In the genomic region with DNA sequence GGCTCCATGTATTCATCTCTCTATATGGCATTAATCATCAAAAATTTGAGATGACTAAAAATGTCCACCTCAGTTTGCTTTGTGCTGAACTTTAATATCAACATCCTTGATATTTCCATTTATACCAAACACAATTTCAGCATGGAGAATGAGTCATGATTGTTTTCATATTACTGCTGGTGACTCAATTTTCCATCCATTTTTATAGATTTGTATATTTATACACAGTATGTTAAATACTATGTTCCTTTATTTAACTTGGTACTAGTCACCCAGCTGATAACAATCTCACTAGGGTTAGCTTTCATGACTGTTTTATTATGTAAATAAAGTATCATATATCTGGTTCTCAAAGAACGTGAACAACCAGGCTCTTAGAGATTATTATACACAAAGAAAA, we compare ENCODE assay signal across 20 cellular contexts.
DNase-seq lines count a peak whose midpoint lies in the region; ATAC-seq, FAIRE-seq and TF ChIP-seq lines count a peak whose summit lies in the region.
"Had no signal": no experiment of that assay in that cellular context is flagged by ENCODE, and none has a peak within 500 bp of the region (broad histone marks: within the 10 kb centered on the region; RNA-seq: fewer than 3 reads in every experiment).

No MANE protein-coding gene starts in this region.

- no peak for TF ChIP-seq EP300 in A549 (IDR thresholded peaks at IDR 0.05)

- no peak overlapping the region for H3K4me3 ChIP-seq in A549
- no peak overlapping the region for H3K4me3 ChIP-seq in epithelial cell of esophagus (ENCODE audit: low read length)
- no peak overlapping the region for H3K4me3 ChIP-seq in body of pancreas
- H3K4me3 ChIP-seq: cardiac muscle cell, HAP-1, heart left ventricle, pancreas, skin epidermis, uterus had no signal

- H3K9me3 ChIP-seq in A549, result no peaks in the 10 kb centered on the region
- H3K9me3 ChIP-seq in body of pancreas, result no peaks in the 10 kb centered on the region
- H3K9me3 ChIP-seq: HAP-1, heart left ventricle, pancreas, uterus had no signal

- H3K4me3 Mint-ChIP-seq in activated naive CD4-positive, alpha-beta T cell treated with anti-CD3 and anti-CD28 coated beads, Interleukin-2, amount 10 ng/mL, durations not matched to agents 7 days and 5 days, result no peak overlapping the region
- no peak overlapping the region for H3K4me3 Mint-ChIP-seq in natural killer cell
- H3K4me3 Mint-ChIP-seq: activated CD8-positive, alpha-beta memory T cell treated with anti-CD3 and anti-CD28 coated beads, Interleukin-2, amount 10 ng/mL, durations not matched to agents 7 days and 5 days; effector memory CD8-positive, alpha-beta T cell; T-cell had no signal

- FAIRE-seq in A549 (lab: Jason Lieb, UNC), result no peak

- no peak for TF ChIP-seq RAD21 in A549 (conservative IDR thresholded peaks at IDR 0.05 in 1 of 2, IDR thresholded peaks at IDR 0.05 in 1 of 2)

- WGBS in A549 (ENCODE audit: missing lambda C conversion rate), result 4% methylated on average over 1 of the region's 1 CpG
- WGBS in body of pancreas, 2 donors, result 13 to 14% methylated on average over 1 of the region's 1 CpG

- H3K36me3 Mint-ChIP-seq in activated naive CD4-positive, alpha-beta T cell treated with anti-CD3 and anti-CD28 coated beads, Interleukin-2, amount 10 ng/mL, durations not matched to agents 7 days and 5 days, result no peaks in the 10 kb centered on the region
- H3K36me3 Mint-ChIP-seq in natural killer cell, result no peaks in the 10 kb centered on the region
- H3K36me3 Mint-ChIP-seq: activated CD8-positive, alpha-beta memory T cell treated with anti-CD3 and anti-CD28 coated beads, Interleukin-2, amount 10 ng/mL, durations not matched to agents 7 days and 5 days; T-cell had no signal

- no peaks in the 10 kb centered on the region for H3K36me3 ChIP-seq in body of pancreas (replicated peaks in 1 of 2; ENCODE audit: insufficient read depth in 1 of 2, low read depth in 2 of 2)
- H3K36me3 ChIP-seq: cardiac muscle cell, HAP-1, heart left ventricle, pancreas, uterus had no signal

- intact Hi-C loops in body of pancreas (cut with DNase I), result no loop called here
- intact Hi-C loops in natural killer cell (cut with micrococcal nuclease), result no loop called here

- CTCF ChIA-PET in A549 (lab: Yijun Ruan, JAX), result no interaction called here
- CTCF ChIA-PET in activated naive CD4-positive, alpha-beta T cell treated with anti-CD3 and anti-CD28 coated beads, Interleukin-2, amount 10 ng/mL, durations not matched to agents 7 days and 5 days (lab: Charles Lee), result no interaction called here

- H3K27ac ChIP-seq in A549, result no peak overlapping the region
- no peak overlapping the region for H3K27ac ChIP-seq in body of pancreas
- H3K27ac ChIP-seq: cardiac muscle cell, heart left ventricle, pancreas, skin epidermis, uterus had no signal

- no peaks in the 10 kb centered on the region for H3K27me3 Mint-ChIP-seq in activated naive CD4-positive, alpha-beta T cell treated with anti-CD3 and anti-CD28 coated beads, Interleukin-2, amount 10 ng/mL, durations not matched to agents 7 days and 5 days
- H3K27me3 Mint-ChIP-seq in natural killer cell (ENCODE audit: low read depth in 2 of 2), result no peaks in the 10 kb centered on the region
- H3K27me3 Mint-ChIP-seq: activated CD8-positive, alpha-beta memory T cell treated with anti-CD3 and anti-CD28 coated beads, Interleukin-2, amount 10 ng/mL, durations not matched to agents 7 days and 5 days; effector memory CD8-positive, alpha-beta T cell; T-cell had no signal

- ATAC-seq in A549 (no peak), body of pancreas (no peak), natural killer cell (no peak), HG03520 (IDR thresholded peaks at IDR 0.05; ENCODE audit: unreplicated experiment) (no peak)
- ATAC-seq: activated CD8-positive, alpha-beta memory T cell treated with anti-CD3 and anti-CD28 coated beads, Interleukin-2, amount 10 ng/mL, durations not matched to agents 7 days and 5 days; effector memory CD8-positive, alpha-beta T cell; heart left ventricle; pancreas; stimulated activated naive CD8-positive, alpha-beta T cell treated with anti-CD3 and anti-CD28 coated beads, Interleukin-15, Interleukin-2, amounts not matched to agents 100 U/mL and 50 U/mL, for 24 hours; T-cell had no signal

- no peak overlapping the region for H3K27ac Mint-ChIP-seq in activated naive CD4-positive, alpha-beta T cell treated with anti-CD3 and anti-CD28 coated beads, Interleukin-2, amount 10 ng/mL, durations not matched to agents 7 days and 5 days
- H3K27ac Mint-ChIP-seq in natural killer cell, result no peak overlapping the region
- H3K27ac Mint-ChIP-seq: activated CD8-positive, alpha-beta memory T cell treated with anti-CD3 and anti-CD28 coated beads, Interleukin-2, amount 10 ng/mL, durations not matched to agents 7 days and 5 days; effector memory CD8-positive, alpha-beta T cell; T-cell had no signal

- POLR2A ChIA-PET in A549 (lab: Yijun Ruan, JAX), result no interaction called here

- TF ChIP-seq POLR2A in A549 (IDR thresholded peaks at IDR 0.05; ENCODE audit: low read length) (no peak), body of pancreas (IDR thresholded peaks at IDR 0.05) (no peak)

- H3K4me1 ChIP-seq in A549, result no peaks in the 10 kb centered on the region
- H3K4me1 ChIP-seq in body of pancreas, result no peaks in the 10 kb centered on the region
- H3K4me1 ChIP-seq: HAP-1, heart left ventricle, pancreas, uterus had no signal

- H3K4me1 Mint-ChIP-seq in activated naive CD4-positive, alpha-beta T cell treated with anti-CD3 and anti-CD28 coated beads, Interleukin-2, amount 10 ng/mL, durations not matched to agents 7 days and 5 days, result no peaks in the 10 kb centered on the region
- H3K4me1 Mint-ChIP-seq in natural killer cell, result no peaks in the 10 kb centered on the region
- H3K4me1 Mint-ChIP-seq: activated CD8-positive, alpha-beta memory T cell treated with anti-CD3 and anti-CD28 coated beads, Interleukin-2, amount 10 ng/mL, durations not matched to agents 7 days and 5 days; T-cell had no signal

- no peaks in the 10 kb centered on the region for H3K27me3 ChIP-seq in body of pancreas
- H3K27me3 ChIP-seq: cardiac muscle cell, heart left ventricle, pancreas, uterus had no signal

- DNase-seq in A549 (ENCODE audit: low read depth in 1 of 2, low spot score in 1 of 2) (peak in 1 of 2 experiments; percentile 10), H4 (ENCODE audit: low spot score) (peak; percentile 3), NCI-H526 (lab: John Stamatoyannopoulos, UW) (peak; percentile 92 to 93), epithelial cell of esophagus (ENCODE audit: low read depth) (peak; percentile 52), body of pancreas (no peak), natural killer cell (no peak)
- no peak for DNase-seq in activated naive CD4-positive, alpha-beta T cell treated with anti-CD3 and anti-CD28 coated beads, Interleukin-2, amount 10 ng/mL, durations not matched to agents 7 days and 5 days
- DNase-seq: activated CD4-positive, CD25-positive, alpha-beta regulatory T cell; activated CD8-positive, alpha-beta memory T cell treated with anti-CD3 and anti-CD28 coated beads, Interleukin-2, amount 10 ng/mL, durations not matched to agents 7 days and 5 days; DMS 273 treated with DMSO at 0.1 percent for 48 hours; effector memory CD8-positive, alpha-beta T cell; heart left ventricle; pancreas; stimulated activated naive CD8-positive, alpha-beta T cell treated with anti-CD3 and anti-CD28 coated beads, Interleukin-15, Interleukin-2, amounts not matched to agents 100 U/mL and 50 U/mL, for 24 hours; T-cell; uterus had no signal

- TF ChIP-seq CTCF in A549 (IDR thresholded peaks at IDR 0.05), result no peak
- TF ChIP-seq CTCF in epithelial cell of esophagus (IDR thresholded peaks at IDR 0.05; ENCODE audit: insufficient read depth, low read depth, low read length, missing control alignments), result no peak
- no peak for TF ChIP-seq CTCF in body of pancreas (IDR thresholded peaks at IDR 0.05)
- TF ChIP-seq CTCF in natural killer cell (IDR thresholded peaks at IDR 0.05), result no peak

- H3K4me2 ChIP-seq in A549, result no peak overlapping the region

- peaks cover 2% of the 10 kb centered on the region for H3K9me3 Mint-ChIP-seq in activated naive CD4-positive, alpha-beta T cell treated with anti-CD3 and anti-CD28 coated beads, Interleukin-2, amount 10 ng/mL, durations not matched to agents 7 days and 5 days
- H3K9me3 Mint-ChIP-seq in natural killer cell, result peaks cover 0 to 7% of the 10 kb centered on the region in 2 donors
- H3K9me3 Mint-ChIP-seq: effector memory CD8-positive, alpha-beta T cell; T-cell had no signal

TF ChIP-seq in A549, 52 proteins besides CTCF, POLR2A, EP300 and RAD21:
- TF ChIP-seq JUN (IDR thresholded peaks at IDR 0.05) (no peak), FOSL2 (IDR thresholded peaks at IDR 0.05) (no peak), FOSL2 (CRISPR knock-in tag; IDR thresholded peaks at IDR 0.05) (peak; percentile 38; the same call in 1 of the 2 replicates), JUNB (IDR thresholded peaks at IDR 0.05) (0 out of 2 replicates have a peak, but pooled peaks have one; percentile 11), GATA3 (IDR thresholded peaks at IDR 0.05; ENCODE audit: borderline replicate concordance) (peak; percentile 39; the same call in 1 of the 2 replicates)
- TF ChIP-seq, protein P1, sequence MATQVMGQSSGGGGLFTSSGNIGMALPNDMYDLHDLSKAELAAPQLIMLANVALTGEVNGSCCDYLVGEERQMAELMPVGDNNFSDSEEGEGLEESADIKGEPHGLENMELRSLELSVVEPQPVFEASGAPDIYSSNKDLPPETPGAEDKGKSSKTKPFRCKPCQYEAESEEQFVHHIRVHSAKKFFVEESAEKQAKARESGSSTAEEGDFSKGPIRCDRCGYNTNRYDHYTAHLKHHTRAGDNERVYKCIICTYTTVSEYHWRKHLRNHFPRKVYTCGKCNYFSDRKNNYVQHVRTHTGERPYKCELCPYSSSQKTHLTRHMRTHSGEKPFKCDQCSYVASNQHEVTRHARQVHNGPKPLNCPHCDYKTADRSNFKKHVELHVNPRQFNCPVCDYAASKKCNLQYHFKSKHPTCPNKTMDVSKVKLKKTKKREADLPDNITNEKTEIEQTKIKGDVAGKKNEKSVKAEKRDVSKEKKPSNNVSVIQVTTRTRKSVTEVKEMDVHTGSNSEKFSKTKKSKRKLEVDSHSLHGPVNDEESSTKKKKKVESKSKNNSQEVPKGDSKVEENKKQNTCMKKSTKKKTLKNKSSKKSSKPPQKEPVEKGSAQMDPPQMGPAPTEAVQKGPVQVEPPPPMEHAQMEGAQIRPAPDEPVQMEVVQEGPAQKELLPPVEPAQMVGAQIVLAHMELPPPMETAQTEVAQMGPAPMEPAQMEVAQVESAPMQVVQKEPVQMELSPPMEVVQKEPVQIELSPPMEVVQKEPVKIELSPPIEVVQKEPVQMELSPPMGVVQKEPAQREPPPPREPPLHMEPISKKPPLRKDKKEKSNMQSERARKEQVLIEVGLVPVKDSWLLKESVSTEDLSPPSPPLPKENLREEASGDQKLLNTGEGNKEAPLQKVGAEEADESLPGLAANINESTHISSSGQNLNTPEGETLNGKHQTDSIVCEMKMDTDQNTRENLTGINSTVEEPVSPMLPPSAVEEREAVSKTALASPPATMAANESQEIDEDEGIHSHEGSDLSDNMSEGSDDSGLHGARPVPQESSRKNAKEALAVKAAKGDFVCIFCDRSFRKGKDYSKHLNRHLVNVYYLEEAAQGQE (IDR thresholded peaks at IDR 0.05), result no peak

Comparison
In these comparisons a context has a peak if more than half of its experiments do, and no peak if none do; other contexts are left out.
1. DNase-seq: peak in H4 (single experiment), NCI-H526 (2 of 2) and epithelial cell of esophagus (single experiment); none in body of pancreas (0 of 4), activated naive CD4-positive, alpha-beta T cell treated with anti-CD3 and anti-CD28 coated beads, Interleukin-2, amount 10 ng/mL, durations not matched to agents 7 days and 5 days (single experiment) and natural killer cell (single experiment).